Comparison of ENCODE assay signal across 22 cellular contexts in the genomic region with DNA sequence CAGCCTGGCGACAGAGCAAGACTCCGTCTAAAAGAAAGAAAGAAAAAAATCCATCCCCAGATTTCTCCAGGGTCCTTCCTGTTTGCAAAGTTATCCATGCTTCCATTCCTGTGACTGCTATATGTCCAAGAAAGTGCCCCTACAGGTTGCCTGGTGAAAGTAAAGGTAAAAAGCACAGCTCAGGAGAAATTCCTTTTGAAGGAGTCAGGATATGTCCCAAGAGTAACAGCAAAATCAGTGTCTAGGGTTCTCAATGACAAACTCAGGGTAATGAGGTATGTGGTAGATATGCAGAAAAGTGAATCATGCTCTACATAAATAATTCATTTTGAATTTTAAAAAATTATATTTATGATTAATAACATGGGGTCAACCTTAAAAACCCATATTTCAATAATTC.
DNase-seq lines count a peak whose midpoint lies in the region; ATAC-seq and TF ChIP-seq lines count a peak whose summit lies in the region.
"Had no signal": no experiment of that assay in that cellular context is flagged by ENCODE, and none has a peak within 500 bp of the region (broad histone marks: within the 10 kb centered on the region; RNA-seq: fewer than 3 reads in every experiment).

No MANE protein-coding gene starts in this region.

- RAD21 ChIA-PET in HCT116 (lab: Charles Lee; ENCODE audit: low non-redundant PET in 1 of 2, low total read pairs in 2 of 2, uncharacterized antibody in 2 of 2, unreplicated experiment in 2 of 2) = no interaction called here

- no peaks in the 10 kb centered on the region for H3K79me2 ChIP-seq in HCT116 (ENCODE audit: insufficient read depth, low read length)

- H3K9me2 ChIP-seq in HCT116 (ENCODE audit: insufficient read depth) = no peaks in the 10 kb centered on the region

- 84% methylated on average over 2 of the region's 2 CpGs for WGBS in esophagus muscularis mucosa

- no peak overlapping the region for H3K9ac ChIP-seq in HCT116 (ENCODE audit: low read length)

- H3K36me3 ChIP-seq in HCT116 (ENCODE audit: control insufficient read depth in 1 of 2, insufficient read depth in 2 of 2, low read length in 2 of 2) (no peaks in the 10 kb centered on the region), esophagus muscularis mucosa (peaks cover 0 to 8% (median 0%) of the 10 kb centered on the region in 4 donors)
- H3K36me3 ChIP-seq: HAP-1, left ventricle myocardium inferior, prostate gland had no signal

- H3K27ac Mint-ChIP-seq in osteocyte (ENCODE audit: unreplicated experiment) = peak overlapping the region; percentile 90
- no peak overlapping the region for H3K27ac Mint-ChIP-seq in activated CD8-positive, alpha-beta T cell treated with anti-CD3 and anti-CD28 coated beads for 36 hours
- H3K27ac Mint-ChIP-seq: activated CD4-positive, alpha-beta T cell treated with anti-CD3 and anti-CD28 coated beads, Interleukin-2, amount 10 ng/mL, durations not matched to agents 7 days and 5 days; activated T-helper 2 cell treated with anti-CD3 and anti-CD28 coated beads, Interferon-gamma antibody, Interleukin-2, Interleukin-4, amounts not matched to agents 10 μg/mL and 5 μg/mL and 100 μg/mL, durations not matched to agents 14 hours and 24 hours and 36 hours; CD4-positive, CD25-positive, alpha-beta regulatory T cell; stimulated activated naive B cell treated with anti-CD40 and anti-IgM and Interleukin-4, amounts not matched to agents 10 μg/mL and 1 μg/mL and 100 μg/mL, for 72 hours; T-cell had no signal

- no peak overlapping the region for H3K4me2 ChIP-seq in HCT116 (ENCODE audit: low read length)

- TF ChIP-seq CTCF in HCT116 (IDR thresholded peaks at IDR 0.05 in 2 of 3, conservative IDR thresholded peaks at IDR 0.05 in 1 of 3; ENCODE audit: borderline replicate concordance in 1 of 3, insufficient read depth in 1 of 3, low read depth in 2 of 3, low read length in 2 of 3) (0 out of 6 replicates have a peak, but pooled peaks of 1 of the 3 experiments have one; percentile 7), esophagus muscularis mucosa (IDR thresholded peaks at IDR 0.05) (no peak), osteocyte (IDR thresholded peaks at IDR 0.05) (no peak)
- no peak for TF ChIP-seq CTCF in activated CD8-positive, alpha-beta T cell treated with anti-CD3 and anti-CD28 coated beads for 36 hours (IDR thresholded peaks at IDR 0.05)

- TF ChIP-seq POLR2A in HCT116 (IDR thresholded peaks at IDR 0.05; ENCODE audit: borderline replicate concordance, extremely low read depth, insufficient read depth, insufficient read length) = no peak
- TF ChIP-seq POLR2A in esophagus muscularis mucosa (IDR thresholded peaks at IDR 0.05; ENCODE audit: low read depth) = no peak

- H3K9me3 ChIP-seq in HCT116 (ENCODE audit: control insufficient read depth in 1 of 2, insufficient read depth in 1 of 2, low read depth in 1 of 2, low read length in 2 of 2) (no peaks in the 10 kb centered on the region), esophagus muscularis mucosa (no peaks in the 10 kb centered on the region)
- H3K9me3 ChIP-seq: HAP-1, left ventricle myocardium inferior, prostate gland, testis had no signal

- POLR2A ChIA-PET in HCT116 (lab: Charles Lee) = no interaction called here
- POLR2A ChIA-PET in activated CD8-positive, alpha-beta T cell treated with anti-CD3 and anti-CD28 coated beads for 36 hours (lab: Charles Lee) = no interaction called here

- H3K9me3 Mint-ChIP-seq in osteocyte (ENCODE audit: unreplicated experiment) = no peaks in the 10 kb centered on the region
- H3K9me3 Mint-ChIP-seq in activated CD8-positive, alpha-beta T cell treated with anti-CD3 and anti-CD28 coated beads for 36 hours = no peaks in the 10 kb centered on the region
- H3K9me3 Mint-ChIP-seq: activated CD4-positive, alpha-beta T cell treated with anti-CD3 and anti-CD28 coated beads, Interleukin-2, amount 10 ng/mL, durations not matched to agents 7 days and 5 days; activated T-helper 2 cell treated with anti-CD3 and anti-CD28 coated beads, Interferon-gamma antibody, Interleukin-2, Interleukin-4, amounts not matched to agents 10 μg/mL and 5 μg/mL and 100 μg/mL, durations not matched to agents 14 hours and 24 hours and 36 hours; stimulated activated naive B cell treated with anti-CD40 and anti-IgM and Interleukin-4, amounts not matched to agents 10 μg/mL and 1 μg/mL and 100 μg/mL, for 72 hours had no signal

- H3K27me3 Mint-ChIP-seq in osteocyte (ENCODE audit: unreplicated experiment) = no peaks in the 10 kb centered on the region
- peaks cover 5% of the 10 kb centered on the region for H3K27me3 Mint-ChIP-seq in activated CD8-positive, alpha-beta T cell treated with anti-CD3 and anti-CD28 coated beads for 36 hours
- H3K27me3 Mint-ChIP-seq: activated CD4-positive, alpha-beta T cell treated with anti-CD3 and anti-CD28 coated beads, Interleukin-2, amount 10 ng/mL, durations not matched to agents 7 days and 5 days; CD4-positive, CD25-positive, alpha-beta regulatory T cell; stimulated activated naive B cell treated with anti-CD40 and anti-IgM and Interleukin-4, amounts not matched to agents 10 μg/mL and 1 μg/mL and 100 μg/mL, for 72 hours had no signal

- no peak overlapping the region for H2AFZ ChIP-seq in HCT116 (ENCODE audit: low read depth, low read length, poor library complexity, severe bottlenecking)

- H3K27me3 ChIP-seq in HCT116 (ENCODE audit: insufficient read depth, low read length) (no peaks in the 10 kb centered on the region), esophagus muscularis mucosa (no peaks in the 10 kb centered on the region)
- H3K27me3 ChIP-seq: dorsolateral prefrontal cortex, testis had no signal

- no TSS peak for BruUV-seq in HCT116 (replicated peaks; lab: Mats Ljungman, UMichigan)

- H3K4me3 Mint-ChIP-seq in osteocyte (ENCODE audit: unreplicated experiment) = no peak overlapping the region
- no peak overlapping the region for H3K4me3 Mint-ChIP-seq in activated CD8-positive, alpha-beta T cell treated with anti-CD3 and anti-CD28 coated beads for 36 hours
- H3K4me3 Mint-ChIP-seq: activated CD4-positive, alpha-beta T cell treated with anti-CD3 and anti-CD28 coated beads, Interleukin-2, amount 10 ng/mL, durations not matched to agents 7 days and 5 days; CD4-positive, CD25-positive, alpha-beta regulatory T cell; stimulated activated naive B cell treated with anti-CD40 and anti-IgM and Interleukin-4, amounts not matched to agents 10 μg/mL and 1 μg/mL and 100 μg/mL, for 72 hours; T-cell had no signal

- DNase-seq in HCT116 (ENCODE audit: low read depth, low spot score) (no peak), RKO (ENCODE audit: low spot score) (peak; percentile 23), esophagus muscularis mucosa (ENCODE audit: extremely low spot score) (no peak), osteocyte (ENCODE audit: extremely low spot score, unreplicated experiment) (no peak), HK-2 (ENCODE audit: unreplicated experiment) (no peak)
- DNase-seq in activated CD8-positive, alpha-beta T cell treated with anti-CD3 and anti-CD28 coated beads for 36 hours = no peak
- DNase-seq: activated CD4-positive, alpha-beta T cell treated with anti-CD3 and anti-CD28 coated beads, Interleukin-2, amount 10 ng/mL, durations not matched to agents 7 days and 5 days; activated CD8-positive, alpha-beta memory T cell treated with anti-CD3 and anti-CD28 coated beads, Interleukin-2, amount 50 U/mL, for 4 hours; CD4-positive, CD25-positive, alpha-beta regulatory T cell; dorsolateral prefrontal cortex; GF-D8; left ventricle myocardium inferior; NCI-H1436; SIG-M5; stimulated activated CD4-positive, alpha-beta T cell treated with anti-CD3 and anti-CD28 coated beads, Interleukin-1b, Interleukin-23, amount 100 ng/mL, for 48 hours; stimulated activated naive B cell treated with anti-CD40 and anti-IgM and Interleukin-4, amounts not matched to agents 10 μg/mL and 1 μg/mL and 100 μg/mL, for 72 hours; T-cell; testis had no signal

- no peaks in the 10 kb centered on the region for H4K20me1 ChIP-seq in HCT116 (ENCODE audit: insufficient read depth)

- H3K36me3 Mint-ChIP-seq in osteocyte (ENCODE audit: unreplicated experiment) = no peaks in the 10 kb centered on the region
- no peaks in the 10 kb centered on the region for H3K36me3 Mint-ChIP-seq in activated CD8-positive, alpha-beta T cell treated with anti-CD3 and anti-CD28 coated beads for 36 hours (ENCODE audit: low read depth)
- H3K36me3 Mint-ChIP-seq: CD4-positive, CD25-positive, alpha-beta regulatory T cell; stimulated activated naive B cell treated with anti-CD40 and anti-IgM and Interleukin-4, amounts not matched to agents 10 μg/mL and 1 μg/mL and 100 μg/mL, for 72 hours; T-cell had no signal

- intact Hi-C loops in HCT116 (cut with micrococcal nuclease) (no loop called here), esophagus muscularis mucosa (cut with DNase I) (no loop called here)
- intact Hi-C loops in activated CD8-positive, alpha-beta T cell treated with anti-CD3 and anti-CD28 coated beads for 36 hours (cut with micrococcal nuclease) = no loop called here

- peak; percentile 49 for ATAC-seq in HCT116
- no peak for ATAC-seq in activated CD8-positive, alpha-beta T cell treated with anti-CD3 and anti-CD28 coated beads for 36 hours
- no peak for ATAC-seq in GM18498 (IDR thresholded peaks at IDR 0.05; ENCODE audit: unreplicated experiment)
- ATAC-seq: stimulated activated naive B cell treated with anti-CD40 and anti-IgM and Interleukin-4, amounts not matched to agents 10 μg/mL and 1 μg/mL and 100 μg/mL, for 72 hours; T-cell had no signal

- CTCF ChIA-PET in HCT116 (lab: Charles Lee) = no interaction called here
- CTCF ChIA-PET in activated CD8-positive, alpha-beta T cell treated with anti-CD3 and anti-CD28 coated beads for 36 hours (lab: Charles Lee) = no interaction called here

- H3K4me3 ChIP-seq in HCT116 (replicated peaks in 1 of 2; ENCODE audit: low read depth in 1 of 2, low read length in 2 of 2) (no peak overlapping the region), esophagus muscularis mucosa (no peak overlapping the region)
- H3K4me3 ChIP-seq: dorsolateral prefrontal cortex, HAP-1, left ventricle myocardium inferior, prostate gland, testis had no signal

- H3K4me1 Mint-ChIP-seq in osteocyte (ENCODE audit: unreplicated experiment) = peaks cover 15% of the 10 kb centered on the region
- H3K4me1 Mint-ChIP-seq in activated CD8-positive, alpha-beta T cell treated with anti-CD3 and anti-CD28 coated beads for 36 hours (ENCODE audit: low read depth) = no peaks in the 10 kb centered on the region
- H3K4me1 Mint-ChIP-seq: activated CD4-positive, alpha-beta T cell treated with anti-CD3 and anti-CD28 coated beads, Interleukin-2, amount 10 ng/mL, durations not matched to agents 7 days and 5 days; CD4-positive, CD25-positive, alpha-beta regulatory T cell; T-cell had no signal

- TF ChIP-seq EP300 in esophagus muscularis mucosa (IDR thresholded peaks at IDR 0.05) = no peak

- TF ChIP-seq RAD21 in HCT116 (IDR thresholded peaks at IDR 0.05; ENCODE audit: low read depth) = no peak

- no peaks in the 10 kb centered on the region for H3K4me1 ChIP-seq in HCT116 (ENCODE audit: control insufficient read depth in 1 of 2, insufficient read depth in 2 of 2, low read length in 2 of 2)
- peaks cover 0 to 30% (median 18%) of the 10 kb centered on the region in 4 donors for H3K4me1 ChIP-seq in esophagus muscularis mucosa
- H3K4me1 ChIP-seq: prostate gland, testis had no signal

- H3K27ac ChIP-seq in HCT116 (ENCODE audit: low read depth, low read length) (no peak overlapping the region), esophagus muscularis mucosa (replicated peaks in 1 of 4) (peak overlapping the region; percentile 35 to 67 (median 55))
- H3K27ac ChIP-seq: left ventricle myocardium inferior, prostate gland, testis had no signal
